Comparison of ENCODE assay signal across 15 cellular contexts in the genomic region with DNA sequence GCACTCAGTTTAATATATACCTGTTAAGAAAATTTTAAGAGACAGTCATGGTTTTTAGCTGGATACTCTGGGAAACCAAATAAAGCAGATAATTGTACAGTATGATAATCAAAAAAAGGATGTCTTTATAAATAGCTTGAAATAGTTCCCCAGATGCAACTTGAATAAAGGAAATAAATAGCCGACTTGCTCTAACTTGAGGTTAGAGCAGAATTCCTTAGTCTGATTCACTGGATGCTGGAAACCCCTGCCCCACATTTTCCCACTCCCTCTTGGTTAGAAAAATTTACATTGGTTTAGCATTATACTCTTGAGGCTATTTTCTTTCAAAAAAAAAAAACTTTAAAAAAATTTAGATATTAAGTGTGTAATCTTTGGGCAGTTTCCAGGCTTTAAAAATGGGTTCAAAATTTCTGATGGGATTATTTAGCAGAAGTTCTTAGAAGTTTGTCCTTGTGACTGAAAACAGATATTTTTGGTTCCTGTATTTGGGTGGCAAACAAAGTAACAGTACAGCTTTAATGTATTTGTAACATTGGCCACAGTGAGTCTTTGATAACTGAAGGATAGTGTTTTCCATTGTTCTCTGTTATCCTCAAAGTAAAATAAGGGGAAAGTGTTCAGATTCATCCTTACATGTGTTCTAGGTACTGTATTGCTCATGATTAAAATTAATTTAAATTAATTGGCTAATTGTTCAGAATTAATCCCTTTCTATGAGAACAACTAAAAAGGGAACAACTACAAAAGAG.
"Had no signal": no experiment of that assay in that cellular context is flagged by ENCODE, and none has a peak within 500 bp of the region (broad histone marks: within the 10 kb centered on the region; RNA-seq: fewer than 3 reads in every experiment).

No MANE protein-coding gene starts in this region.

- H3K27ac Mint-ChIP-seq: activated CD4-positive, alpha-beta memory T cell treated with anti-CD3 and anti-CD28 coated beads, Interleukin-2, amount 10 ng/mL, durations not matched to agents 7 days and 5 days; activated T-helper 2 cell treated with anti-CD3 and anti-CD28 coated beads, Interferon-gamma antibody, Interleukin-2, Interleukin-4, amounts not matched to agents 10 μg/mL and 5 μg/mL and 100 μg/mL, durations not matched to agents 14 hours and 24 hours and 36 hours; nephron had no signal

- H3K4me1 Mint-ChIP-seq: activated CD4-positive, alpha-beta memory T cell treated with anti-CD3 and anti-CD28 coated beads, Interleukin-2, amount 10 ng/mL, durations not matched to agents 7 days and 5 days; central memory CD8-positive, alpha-beta T cell; nephron had no signal

- ATAC-seq: gastroesophageal sphincter, left colon, lower lobe of right lung had no signal

- H3K9me3 Mint-ChIP-seq: activated CD4-positive, alpha-beta memory T cell treated with anti-CD3 and anti-CD28 coated beads, Interleukin-2, amount 10 ng/mL, durations not matched to agents 7 days and 5 days; activated T-helper 2 cell treated with anti-CD3 and anti-CD28 coated beads, Interferon-gamma antibody, Interleukin-2, Interleukin-4, amounts not matched to agents 10 μg/mL and 5 μg/mL and 100 μg/mL, durations not matched to agents 14 hours and 24 hours and 36 hours; central memory CD8-positive, alpha-beta T cell; nephron had no signal

- H3K27me3 Mint-ChIP-seq: activated CD4-positive, alpha-beta memory T cell treated with anti-CD3 and anti-CD28 coated beads, Interleukin-2, amount 10 ng/mL, durations not matched to agents 7 days and 5 days; central memory CD8-positive, alpha-beta T cell had no signal

- H3K4me3 Mint-ChIP-seq: activated CD4-positive, alpha-beta memory T cell treated with anti-CD3 and anti-CD28 coated beads, Interleukin-2, amount 10 ng/mL, durations not matched to agents 7 days and 5 days; central memory CD8-positive, alpha-beta T cell; nephron had no signal

- DNase-seq: activated CD4-positive, alpha-beta memory T cell treated with anti-CD3 and anti-CD28 coated beads, Interleukin-2, amount 10 ng/mL, durations not matched to agents 7 days and 5 days; activated CD4-positive, alpha-beta T cell treated with anti-CD3 and anti-CD28 coated beads for 48 hours; activated CD4-positive, CD25-positive, alpha-beta regulatory T cell; activated naive CD4-positive, alpha-beta T cell treated with Interleukin-2 at 50 U/mL for 16 hours; activated T-cell treated with anti-CD3 and anti-CD28 coated beads, Interleukin-2, amount 50 U/mL, for 1 hour; left colon; lower lobe of right lung; nucleus accumbens; stimulated activated CD4-positive, alpha-beta T cell treated with anti-CD3 and anti-CD28 coated beads, Interleukin-2, amount 100 ng/mL, for 24 hours; stimulated activated naive CD4-positive, alpha-beta T cell treated with Interleukin-2 at 50 U/mL for 16 hours; uterus had no signal
